ENCODE assay signal across 1 cellular context in genomic region chr11:76371170-76371569, GRCh38.
TF ChIP-seq lines count a peak whose summit lies in the region.

No MANE protein-coding gene starts in this region.

TF ChIP-seq in HCT116, 20 proteins besides CTCF, POLR2A, EP300 and RAD21 (continued from another document):
- TF ChIP-seq CEBPB (IDR thresholded peaks at IDR 0.05; ENCODE audit: low read depth): no peak
- peak; percentile 40; the same call in 1 of the 2 replicates for TF ChIP-seq SP1 (IDR thresholded peaks at IDR 0.05; ENCODE audit: low read depth)
- no peak for TF ChIP-seq EZH2phosphoT487 (IDR thresholded peaks at IDR 0.05; ENCODE audit: borderline replicate concordance)
- TF ChIP-seq TCF7L2 (IDR thresholded peaks at IDR 0.05; ENCODE audit: borderline replicate concordance, extremely low read depth, insufficient read depth, insufficient read length): peak; percentile 17
